Comparison of ENCODE assay signal across 28 cellular contexts in the genomic region with DNA sequence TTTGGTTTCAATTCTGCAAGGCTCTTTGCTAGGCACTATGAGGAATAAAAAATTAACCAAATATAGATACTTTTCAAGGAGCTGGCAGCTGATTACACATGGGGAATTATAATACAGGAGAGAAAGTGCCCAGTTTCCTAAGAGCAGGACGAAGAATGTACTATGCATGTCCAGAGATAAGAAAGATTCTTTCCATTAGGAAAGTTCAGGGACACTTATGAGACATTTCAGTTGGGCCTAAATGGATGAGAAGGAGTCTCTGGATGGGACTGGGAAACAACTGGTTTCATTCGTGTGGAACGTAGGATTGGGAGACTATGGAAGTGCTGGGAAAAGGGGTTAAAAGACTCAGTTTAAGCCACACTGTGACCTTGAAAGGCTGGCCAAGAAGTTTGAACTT.
"Had no signal": no experiment of that assay in that cellular context is flagged by ENCODE, and none has a peak within 500 bp of the region (broad histone marks: within the 10 kb centered on the region; RNA-seq: fewer than 3 reads in every experiment).

No MANE protein-coding gene starts in this region.

- H3K36me3 ChIP-seq: MG63 had no signal

- H3K4me3 Mint-ChIP-seq: activated CD4-positive, alpha-beta T cell treated with anti-CD3 and anti-CD28 coated beads, Interleukin-2, amount 10 ng/mL, durations not matched to agents 24 days and 14 days; activated CD8-positive, alpha-beta memory T cell treated with anti-CD3 and anti-CD28 coated beads, Interleukin-2, amount 10 ng/mL, durations not matched to agents 7 days and 5 days; activated naive CD4-positive, alpha-beta T cell treated with anti-CD3 and anti-CD28 coated beads, Interleukin-2, amount 50 U/mL, for 24 hours; activated T-cell treated with anti-CD3 and anti-CD28 coated beads, Interleukin-2, amount 50 U/mL, for 24 hours; activated T-helper 1 cell treated with anti-CD3 and anti-CD28 coated beads, Interleukin-12 subunit alpha, Interleukin-12 subunit beta, Interleukin-2, Interleukin-4 antibody, amounts not matched to agents 30 ng/mL and 10 ng/mL and 1 ng/mL, durations not matched to agents 14 hours and 24 hours and 36 hours; brain; central memory CD8-positive, alpha-beta T cell; T-helper 1 cell treated with Interleukin-12 subunit alpha and Interleukin-12 subunit beta and Interleukin-4 antibody, amounts not matched to agents 30 μg/mL and 1 μg/mL, for 36 hours had no signal

- DNase-seq: activated CD4-positive, alpha-beta T cell treated with anti-CD3 and anti-CD28 coated beads, Interleukin-2, amount 10 ng/mL, durations not matched to agents 24 days and 14 days; activated CD4-positive, alpha-beta T cell treated with anti-CD3 and anti-CD28 coated beads, Interleukin-2, amount 50 U/mL, for 48 hours; activated CD8-positive, alpha-beta memory T cell treated with anti-CD3 and anti-CD28 coated beads, Interleukin-2, amount 10 ng/mL, durations not matched to agents 7 days and 5 days; activated effector memory CD4-positive, alpha-beta T cell treated with Interleukin-2 at 50 U/mL for 16 hours; activated naive CD4-positive, alpha-beta T cell; activated T-cell treated with anti-CD3 and anti-CD28 coated beads, Interleukin-2, amount 50 U/mL, for 24 hours; amniotic stem cell; MG63; MV-4-11; NCI-H1092 treated with DMSO at 0.1 percent for 48 hours; NCI-H1417 treated with DMSO at 0.1 percent for 48 hours; NCI-H1694; NCI-H2029; NCI-H2107; NCI-H2171 treated with DMSO at 0.1 percent for 48 hours; NCI-H226; NCI-H526 treated with DMSO at 0.1 percent for 48 hours; NCI-H82; RPMI8226 had no signal

- H3K27ac Mint-ChIP-seq: activated CD4-positive, alpha-beta T cell treated with anti-CD3 and anti-CD28 coated beads, Interleukin-2, amount 10 ng/mL, durations not matched to agents 24 days and 14 days; activated CD8-positive, alpha-beta memory T cell treated with anti-CD3 and anti-CD28 coated beads, Interleukin-2, amount 10 ng/mL, durations not matched to agents 7 days and 5 days; activated naive CD4-positive, alpha-beta T cell treated with anti-CD3 and anti-CD28 coated beads, Interleukin-2, amount 50 U/mL, for 24 hours; activated T-cell treated with anti-CD3 and anti-CD28 coated beads, Interleukin-2, amount 50 U/mL, for 24 hours; activated T-helper 1 cell treated with anti-CD3 and anti-CD28 coated beads, Interleukin-12 subunit alpha, Interleukin-12 subunit beta, Interleukin-2, Interleukin-4 antibody, amounts not matched to agents 30 ng/mL and 10 ng/mL and 1 ng/mL, durations not matched to agents 14 hours and 24 hours and 36 hours; brain; T-helper 1 cell treated with Interleukin-12 subunit alpha and Interleukin-12 subunit beta and Interleukin-4 antibody, amounts not matched to agents 30 μg/mL and 1 μg/mL, for 36 hours had no signal

- ATAC-seq: activated CD4-positive, CD25-positive, alpha-beta regulatory T cell treated with anti-CD3 and anti-CD28 coated beads, Interleukin-2, amount 50 U/mL, for 24 hours; activated CD8-positive, alpha-beta memory T cell treated with anti-CD3 and anti-CD28 coated beads, Interleukin-2, amount 10 ng/mL, durations not matched to agents 7 days and 5 days; Panc1; Right ventricle myocardium inferior had no signal

- H3K27me3 ChIP-seq: MG63 had no signal

- H3K9me3 Mint-ChIP-seq: activated CD4-positive, alpha-beta T cell treated with anti-CD3 and anti-CD28 coated beads, Interleukin-2, amount 10 ng/mL, durations not matched to agents 24 days and 14 days; activated naive CD4-positive, alpha-beta T cell treated with anti-CD3 and anti-CD28 coated beads, Interleukin-2, amount 50 U/mL, for 24 hours; activated T-cell treated with anti-CD3 and anti-CD28 coated beads, Interleukin-2, amount 50 U/mL, for 24 hours; activated T-helper 1 cell treated with anti-CD3 and anti-CD28 coated beads, Interleukin-12 subunit alpha, Interleukin-12 subunit beta, Interleukin-2, Interleukin-4 antibody, amounts not matched to agents 30 ng/mL and 10 ng/mL and 1 ng/mL, durations not matched to agents 14 hours and 24 hours and 36 hours; brain; central memory CD8-positive, alpha-beta T cell; T-helper 1 cell treated with Interleukin-12 subunit alpha and Interleukin-12 subunit beta and Interleukin-4 antibody, amounts not matched to agents 30 μg/mL and 1 μg/mL, for 36 hours had no signal

- H3K27ac ChIP-seq: SK-N-MC had no signal

- H3K36me3 Mint-ChIP-seq: activated CD8-positive, alpha-beta memory T cell treated with anti-CD3 and anti-CD28 coated beads, Interleukin-2, amount 10 ng/mL, durations not matched to agents 7 days and 5 days; activated naive CD4-positive, alpha-beta T cell treated with anti-CD3 and anti-CD28 coated beads, Interleukin-2, amount 50 U/mL, for 24 hours; brain had no signal

- H3K4me3 ChIP-seq: MG63, SK-N-MC had no signal

- H3K27me3 Mint-ChIP-seq: activated CD4-positive, alpha-beta T cell treated with anti-CD3 and anti-CD28 coated beads, Interleukin-2, amount 10 ng/mL, durations not matched to agents 24 days and 14 days had no signal

- H3K9me3 ChIP-seq: MG63 had no signal

- H3K4me1 Mint-ChIP-seq: activated CD4-positive, alpha-beta T cell treated with anti-CD3 and anti-CD28 coated beads, Interleukin-2, amount 10 ng/mL, durations not matched to agents 24 days and 14 days; activated CD8-positive, alpha-beta memory T cell treated with anti-CD3 and anti-CD28 coated beads, Interleukin-2, amount 10 ng/mL, durations not matched to agents 7 days and 5 days; activated naive CD4-positive, alpha-beta T cell treated with anti-CD3 and anti-CD28 coated beads, Interleukin-2, amount 50 U/mL, for 24 hours; brain; central memory CD8-positive, alpha-beta T cell had no signal
